ENCODE assay signal across 25 cellular contexts in genomic region chr15:34133511-34133910, GRCh38.
"Had no signal": no experiment of that assay in that cellular context is flagged by ENCODE, and none has a peak within 500 bp of the region (broad histone marks: within the 10 kb centered on the region; RNA-seq: fewer than 3 reads in every experiment).

No MANE protein-coding gene starts in this region.

- H3K27ac ChIP-seq: ascending aorta, body of pancreas had no signal

- H3K9me3 Mint-ChIP-seq: activated naive CD8-positive, alpha-beta T cell treated with anti-CD3 and anti-CD28 coated beads, Interleukin-2, amount 50 U/mL, for 24 hours; activated T-cell treated with anti-CD3 and anti-CD28 coated beads, Interleukin-2, amount 50 U/mL, for 24 hours; central memory CD8-positive, alpha-beta T cell; T-helper 1 cell treated with Interleukin-12 subunit alpha and Interleukin-12 subunit beta and Interleukin-4 antibody, amounts not matched to agents 30 μg/mL and 1 μg/mL, for 36 hours had no signal

- H3K9me3 ChIP-seq: ascending aorta, body of pancreas had no signal

- H3K4me1 Mint-ChIP-seq: activated naive CD8-positive, alpha-beta T cell treated with anti-CD3 and anti-CD28 coated beads, Interleukin-2, amount 50 U/mL, for 24 hours; central memory CD8-positive, alpha-beta T cell had no signal

- H3K4me1 ChIP-seq: ascending aorta, body of pancreas had no signal

- H3K4me3 ChIP-seq: ascending aorta, body of pancreas had no signal

- DNase-seq: activated CD4-positive, alpha-beta T cell treated with anti-CD3 and anti-CD28 coated beads for 4 hours; activated CD4-positive, alpha-beta T cell treated with anti-CD3 and anti-CD28 coated beads, Interleukin-2, amount 50 U/mL, for 4 hours; activated CD8-positive, alpha-beta T cell treated with anti-CD3 and anti-CD28 coated beads, Interleukin-2, amount 10 ng/mL, durations not matched to agents 7 days and 5 days; activated effector memory CD4-positive, alpha-beta T cell treated with anti-CD3 and anti-CD28 coated beads, Interleukin-2, amount 50 U/mL, for 16 hours; activated naive CD4-positive, alpha-beta T cell treated with Interleukin-2 at 50 U/mL for 16 hours; activated naive CD8-positive, alpha-beta T cell treated with anti-CD3 and anti-CD28 coated beads, Interleukin-2, amount 50 U/mL, for 24 hours; activated T-cell treated with anti-CD3 and anti-CD28 coated beads, Interleukin-2, amount 50 U/mL, for 24 hours; amniotic stem cell; body of pancreas; KG1; NCI-H1092; NCI-H1417 treated with DMSO at 0.1 percent for 48 hours; NCI-H1694; NCI-H2029 treated with DMSO at 0.1 percent for 48 hours; NCI-H345; NCI-H510A; NCI-H69; NK-92 treated with Interleukin-12 subunit alpha and Interleukin-12 subunit beta, amount 100 ng/mL, for 24 hours; SHP77 treated with DMSO at 0.1 percent for 48 hours had no signal

- FAIRE-seq: RCC 7860 had no signal

- H3K36me3 Mint-ChIP-seq: activated naive CD4-positive, alpha-beta T cell treated with anti-CD3 and anti-CD28 coated beads, Interleukin-2, amount 50 U/mL, for 72 hours had no signal

- H3K4me3 Mint-ChIP-seq: activated CD8-positive, alpha-beta T cell treated with anti-CD3 and anti-CD28 coated beads, Interleukin-2, amount 10 ng/mL, durations not matched to agents 7 days and 5 days; activated naive CD8-positive, alpha-beta T cell treated with anti-CD3 and anti-CD28 coated beads, Interleukin-2, amount 50 U/mL, for 24 hours; activated T-cell treated with anti-CD3 and anti-CD28 coated beads, Interleukin-2, amount 50 U/mL, for 24 hours; central memory CD8-positive, alpha-beta T cell; T-helper 1 cell treated with Interleukin-12 subunit alpha and Interleukin-12 subunit beta and Interleukin-4 antibody, amounts not matched to agents 30 μg/mL and 1 μg/mL, for 36 hours had no signal

- H3K27me3 Mint-ChIP-seq: activated naive CD8-positive, alpha-beta T cell treated with anti-CD3 and anti-CD28 coated beads, Interleukin-2, amount 50 U/mL, for 24 hours; activated T-cell treated with anti-CD3 and anti-CD28 coated beads, Interleukin-2, amount 50 U/mL, for 24 hours; central memory CD8-positive, alpha-beta T cell had no signal

- H3K27ac Mint-ChIP-seq: activated CD8-positive, alpha-beta T cell treated with anti-CD3 and anti-CD28 coated beads, Interleukin-2, amount 10 ng/mL, durations not matched to agents 7 days and 5 days; activated naive CD4-positive, alpha-beta T cell treated with anti-CD3 and anti-CD28 coated beads, Interleukin-2, amount 50 U/mL, for 72 hours; activated naive CD8-positive, alpha-beta T cell treated with anti-CD3 and anti-CD28 coated beads, Interleukin-2, amount 50 U/mL, for 24 hours; activated T-cell treated with anti-CD3 and anti-CD28 coated beads, Interleukin-2, amount 50 U/mL, for 24 hours; T-helper 1 cell treated with Interleukin-12 subunit alpha and Interleukin-12 subunit beta and Interleukin-4 antibody, amounts not matched to agents 30 μg/mL and 1 μg/mL, for 36 hours had no signal

- H3K27me3 ChIP-seq: ascending aorta, body of pancreas had no signal

- ATAC-seq: activated CD4-positive, CD25-positive, alpha-beta regulatory T cell treated with anti-CD3 and anti-CD28 coated beads, Interleukin-2, amount 50 U/mL, for 24 hours; activated CD8-positive, alpha-beta T cell treated with anti-CD3 and anti-CD28 coated beads, Interleukin-2, amount 10 ng/mL, durations not matched to agents 7 days and 5 days; activated naive CD4-positive, alpha-beta T cell treated with anti-CD3 and anti-CD28 coated beads, Interleukin-2, amount 50 U/mL, for 72 hours; activated naive CD8-positive, alpha-beta T cell treated with anti-CD3 and anti-CD28 coated beads, Interleukin-2, amount 50 U/mL, for 24 hours; body of pancreas had no signal
